8 cellular contexts compared by ENCODE assay signal in genomic region chr15:77071338-77072223, GRCh38. TPM values are rescaled to one million over a fixed set of nuclear protein-coding genes. Genes with fewer than 3 reads are reported as not detected.
DNase-seq lines count a peak whose midpoint lies in the region; ATAC-seq, FAIRE-seq and TF ChIP-seq lines count a peak whose summit lies in the region.

No MANE protein-coding gene starts in this region.

- H3K4me3 Mint-ChIP-seq in IgD-negative memory B cell (peak overlapping the region; percentile 80 to 95 (median 92)), brain (peak overlapping the region; percentile 67 to 77 (median 72)), nephron (peak overlapping the region; percentile 81 to 84 (median 83))

- DNase-seq in AG10803 (ENCODE audit: low read depth), result peak; percentile 68
- no peak for DNase-seq in frontal cortex (ENCODE audit: low spot score in 2 of 2)
- DNase-seq in A172 (ENCODE audit: low spot score), result no peak

- peak overlapping the region; percentile 86 to 96 (median 90) for H3K27ac Mint-ChIP-seq in IgD-negative memory B cell
- H3K27ac Mint-ChIP-seq in brain, result peak overlapping the region; percentile 7 to 97 (median 91)
- peak overlapping the region; percentile 52 to 88 (median 86) for H3K27ac Mint-ChIP-seq in nephron

- no peak for ATAC-seq in GM18867 (IDR thresholded peaks at IDR 0.05; ENCODE audit: unreplicated experiment)
- ATAC-seq in HG03175 (IDR thresholded peaks at IDR 0.05; ENCODE audit: unreplicated experiment), result no peak

- H3K4me3 ChIP-seq in AG10803 (ENCODE audit: low read length), result peak overlapping the region; percentile 76

- H3K27me3 Mint-ChIP-seq in IgD-negative memory B cell (no peaks in the 10 kb centered on the region), brain (peaks cover 2% of the 10 kb centered on the region), nephron (ENCODE audit: low read depth) (peaks cover 13% of the 10 kb centered on the region)

- H3K4me1 Mint-ChIP-seq in IgD-negative memory B cell (peaks cover 34 to 43% (median 36%) of the 10 kb centered on the region in 3 donors), brain (peaks cover 58% of the 10 kb centered on the region), nephron (peaks cover 30% of the 10 kb centered on the region)

- H3K36me3 Mint-ChIP-seq in IgD-negative memory B cell (peaks cover under 1% of the 10 kb centered on the region), brain (peaks cover 25% of the 10 kb centered on the region), nephron (ENCODE audit: low read depth) (peaks cover 12% of the 10 kb centered on the region)

- FAIRE-seq in frontal cortex (lab: Jason Lieb, UNC), result no peak

- no peak for TF ChIP-seq CTCF in AG10803 (conservative IDR thresholded peaks at IDR 0.05; ENCODE audit: low read length)
- no peak for TF ChIP-seq CTCF in brain (conservative IDR thresholded peaks at IDR 0.05)
- TF ChIP-seq CTCF in nephron (IDR thresholded peaks at IDR 0.05; ENCODE audit: unreplicated experiment in 3 of 3), result no peak

- H3K9me3 Mint-ChIP-seq in IgD-negative memory B cell (no peaks in the 10 kb centered on the region), brain (no peaks in the 10 kb centered on the region), nephron (no peaks in the 10 kb centered on the region)

RNA-seq across cellular contexts. Expression of gene TSPAN3, which starts 0.7 kb away (rescaled TPM):
- 471 TPM for polyA plus RNA-seq in IgD-negative memory B cell
- polyA plus RNA-seq in brain (ENCODE audit: insufficient read depth, low read depth, low replicate concordance), result 206 TPM
- total RNA-seq in frontal cortex, result 229 TPM
- total RNA-seq in A172 (2014; rRNA removed; shearing (Covaris generic)), result 396 and 439 TPM in 2 replicates
